In the genomic region with DNA sequence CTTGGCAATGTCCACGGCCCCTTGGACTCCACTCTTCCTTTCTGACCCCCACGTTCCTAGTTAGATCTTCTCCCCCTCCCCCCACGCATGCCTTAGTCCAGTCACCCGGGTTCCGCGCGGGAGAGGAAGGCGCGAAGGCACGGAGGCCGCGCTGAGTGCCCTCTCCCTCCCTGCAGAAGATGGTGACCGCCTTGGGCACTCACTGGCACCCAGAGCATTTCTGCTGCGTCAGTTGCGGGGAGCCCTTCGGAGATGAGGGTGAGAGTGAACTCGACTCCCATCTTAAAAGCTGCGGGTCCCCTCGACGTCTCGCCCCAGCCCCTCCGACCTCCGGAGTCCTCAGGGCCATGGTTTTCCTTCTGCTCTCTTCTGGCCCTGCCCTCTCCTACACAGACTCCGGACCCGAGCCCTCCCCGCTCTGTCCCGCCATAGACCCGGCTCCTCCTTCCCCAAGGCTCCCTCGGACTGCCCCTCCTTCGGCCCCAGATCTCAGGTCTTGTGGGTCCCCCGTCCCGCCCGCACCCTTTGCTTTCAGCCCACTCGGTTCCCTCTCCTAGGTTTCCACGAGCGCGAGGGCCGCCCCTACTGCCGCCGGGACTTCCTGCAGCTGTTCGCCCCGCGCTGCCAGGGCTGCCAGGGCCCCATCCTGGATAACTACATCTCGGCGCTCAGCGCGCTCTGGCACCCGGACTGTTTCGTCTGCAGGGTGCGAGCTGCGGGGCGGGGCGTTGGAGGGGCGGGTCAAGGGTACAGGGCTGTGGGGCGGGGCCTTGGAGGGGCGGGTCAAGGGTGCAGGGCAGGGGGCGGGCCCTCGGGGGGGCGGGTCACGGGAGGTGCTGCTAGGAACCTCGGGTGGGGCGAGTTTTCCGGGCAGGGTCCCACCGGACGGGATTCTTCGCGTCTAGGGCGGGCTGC, we compare ENCODE assay signal across 9 cellular contexts. TPM values are rescaled to one million over a fixed set of nuclear protein-coding genes. Genes with fewer than 3 reads are reported as not detected.
DNase-seq lines count a peak whose midpoint lies in the region; ATAC-seq, FAIRE-seq and TF ChIP-seq lines count a peak whose summit lies in the region.
"Had no signal": no experiment of that assay in that cellular context is flagged by ENCODE, and none has a peak within 500 bp of the region (broad histone marks: within the 10 kb centered on the region; RNA-seq: fewer than 3 reads in every experiment).

No MANE protein-coding gene starts in this region.

- peaks cover 25% of the 10 kb centered on the region for H3K4me1 Mint-ChIP-seq in astrocyte (ENCODE audit: low read depth, unreplicated experiment)

- no peak for FAIRE-seq in astrocyte (lab: Jason Lieb, UNC)

- H3K79me2 ChIP-seq in astrocyte (ENCODE audit: insufficient read depth, low read length): peaks cover 44% of the 10 kb centered on the region

- peaks cover 22% of the 10 kb centered on the region for H3K36me3 ChIP-seq in astrocyte (ENCODE audit: insufficient read depth, low read length)

- H2AFZ ChIP-seq in astrocyte (ENCODE audit: low read depth, low read length): no peak overlapping the region

- H3K27ac ChIP-seq in astrocyte (ENCODE audit: low read depth, low read length): no peak overlapping the region

- ATAC-seq in HG03039 (IDR thresholded peaks at IDR 0.05; ENCODE audit: unreplicated experiment) (peak; percentile 52), GM21717 (IDR thresholded peaks at IDR 0.05; ENCODE audit: unreplicated experiment) (no peak)

- no peaks in the 10 kb centered on the region for H3K27me3 ChIP-seq in astrocyte (ENCODE audit: insufficient read depth, low read length)

- H3K4me2 ChIP-seq in astrocyte (ENCODE audit: low read length): peak overlapping the region; percentile 54

- H3K9me3 ChIP-seq in astrocyte (ENCODE audit: insufficient read depth, low read depth, low read length): peaks cover 4% of the 10 kb centered on the region

- peaks cover 36% of the 10 kb centered on the region for H3K36me3 Mint-ChIP-seq in astrocyte (ENCODE audit: low read depth, unreplicated experiment)

- TF ChIP-seq CTCF in GM12865 (IDR thresholded peaks at IDR 0.05; ENCODE audit: insufficient read depth, low read depth, low read length, missing control alignments) (no peak), astrocyte (IDR thresholded peaks at IDR 0.05; ENCODE audit: insufficient read depth, low read depth, low read length) (no peak)

- no peaks in the 10 kb centered on the region for H3K27me3 Mint-ChIP-seq in astrocyte (ENCODE audit: low read depth, unreplicated experiment)

- H3K9ac ChIP-seq in astrocyte (ENCODE audit: low read length): no peak overlapping the region

- H3K4me3 Mint-ChIP-seq in astrocyte (ENCODE audit: unreplicated experiment): peak overlapping the region; percentile 76

- H3K4me1 ChIP-seq in astrocyte (ENCODE audit: insufficient read depth, low read length): peaks cover 32% of the 10 kb centered on the region

- peak overlapping the region; percentile 44 for H3K4me3 ChIP-seq in GM12865 (ENCODE audit: low read depth, low read length)
- H3K4me3 ChIP-seq in astrocyte (ENCODE audit: insufficient read depth, low read depth, low read length): no peak overlapping the region

- H3K27ac Mint-ChIP-seq in astrocyte (ENCODE audit: unreplicated experiment): no peak overlapping the region

- H3K9me3 Mint-ChIP-seq in astrocyte (ENCODE audit: unreplicated experiment): no peaks in the 10 kb centered on the region

- peak; percentile 75 for DNase-seq in GM12865 (ENCODE audit: low read depth)
- peak; percentile 63 to 91 (median 82) for DNase-seq in T-helper 2 cell
- no peak for DNase-seq in astrocyte (ENCODE audit: low read depth)
- DNase-seq in medulla oblongata (ENCODE audit: extremely low spot score): peak; percentile 32
- DNase-seq in stimulated activated CD8-positive, alpha-beta memory T cell treated with anti-CD3 and anti-CD28 coated beads, Interleukin-2, amount 100 ng/mL, for 1 hour (ENCODE audit: low read depth in 2 of 2): peak; percentile 71 to 85
- no peak for DNase-seq in GOT3 (lab: John Stamatoyannopoulos, UW)

- peaks cover 81% of the 10 kb centered on the region for H4K20me1 ChIP-seq in astrocyte (ENCODE audit: insufficient read depth, low read length)

RNA-seq across cellular contexts. Expression of a gene that starts 4.6 kb away (rescaled TPM):
- 124 and 134 TPM in 2 replicates for total RNA-seq in astrocyte

RNA-seq across cellular contexts. Expression of a gene that starts 6.4 kb away (rescaled TPM):
- not detected in 2 replicates for total RNA-seq in astrocyte
- total RNA-seq: pulmonary artery endothelial cell had no signal

RNA-seq across cellular contexts. Expression of a gene that starts 17.3 kb away (rescaled TPM):
- total RNA-seq in astrocyte: 11.5 and 12.1 TPM in 2 replicates

RNA-seq across cellular contexts. Expression of a gene that starts 31.6 kb away (rescaled TPM):
- total RNA-seq in astrocyte: 33.9 and 40.5 TPM in 2 replicates

RNA-seq across cellular contexts. Expression of a gene that starts 34.0 kb away (rescaled TPM):
- total RNA-seq in astrocyte: 0.50 and 0.84 TPM in 2 replicates

Comparison
In these comparisons a context has a peak if more than half of its experiments do, and no peak if none do; other contexts are left out.
1. DNase-seq: peak in GM12865 (single experiment), T-helper 2 cell (5 of 5), medulla oblongata (single experiment) and stimulated activated CD8-positive, alpha-beta memory T cell treated with anti-CD3 and anti-CD28 coated beads, Interleukin-2, amount 100 ng/mL, for 1 hour (2 of 2); none in astrocyte (single experiment) and GOT3 (single experiment).